In genomic region chr2:218282173-218282991, GRCh38 we compare ENCODE assay signal across 8 cellular contexts. TPM values are rescaled to one million over a fixed set of nuclear protein-coding genes. Genes with fewer than 3 reads are reported as not detected.
DNase-seq lines count a peak whose midpoint lies in the region; ATAC-seq, FAIRE-seq and TF ChIP-seq lines count a peak whose summit lies in the region.

No MANE protein-coding gene starts in this region.

- ATAC-seq in gastroesophageal sphincter (no peak), GM18867 (IDR thresholded peaks at IDR 0.05; ENCODE audit: unreplicated experiment) (no peak)

- H3K4me3 ChIP-seq in Caco-2 (ENCODE audit: low read depth, low read length) (no peak overlapping the region), gastroesophageal sphincter (peak overlapping the region in 1 of 2 donors; percentile 2), prostate gland (no peak overlapping the region)

- H3K4me1 ChIP-seq in Caco-2 (peaks cover 54% of the 10 kb centered on the region), gastroesophageal sphincter (peaks cover 19 to 90% (median 55%) of the 10 kb centered on the region in 3 donors), prostate gland (replicated peaks) (peaks cover 56% of the 10 kb centered on the region)

- WGBS in gastroesophageal sphincter (ENCODE audit: low coverage in 1 of 2), 2 donors, result 5 to 70% methylated on average over 3 to 6 of the region's 17 CpGs
- WGBS in prostate gland, result 32% methylated on average over 17 of the region's 17 CpGs

- peaks cover 6% of the 10 kb centered on the region for H3K36me3 ChIP-seq in Caco-2 (ENCODE audit: control insufficient read depth, insufficient read depth, low read length)
- peaks cover 0 to 48% of the 10 kb centered on the region in 2 donors for H3K36me3 ChIP-seq in gastroesophageal sphincter
- peaks cover 6 to 8% of the 10 kb centered on the region in 2 donors for H3K36me3 ChIP-seq in prostate gland

- no peak for FAIRE-seq in urothelium cell line (lab: Jason Lieb, UNC)

- BruUV-seq in Caco-2 (replicated peaks; lab: Mats Ljungman, UMichigan), result no TSS peak

- H3K36me3 Mint-ChIP-seq in Caco-2 (ENCODE audit: insufficient read depth, unreplicated experiment), result peaks cover 89% of the 10 kb centered on the region
- H3K36me3 Mint-ChIP-seq in activated CD4-positive, alpha-beta memory T cell treated with anti-CD3 and anti-CD28 coated beads, Interleukin-2, amount 10 ng/mL, durations not matched to agents 7 days and 5 days (ENCODE audit: low read depth), result peaks cover 60% of the 10 kb centered on the region

- peak in 1 of 2 experiments; percentile 43 for DNase-seq in Caco-2
- no peak for DNase-seq in activated CD4-positive, alpha-beta memory T cell treated with anti-CD3 and anti-CD28 coated beads, Interleukin-2, amount 10 ng/mL, durations not matched to agents 7 days and 5 days
- peak; percentile 71 for DNase-seq in prostate gland (ENCODE audit: low spot score)
- no peak for DNase-seq in urothelium cell line (ENCODE audit: low spot score)
- no peak for DNase-seq in RKO (ENCODE audit: low spot score)
- no peak for DNase-seq in T-helper 9 cell

- intact Hi-C loops in Caco-2 (cut with micrococcal nuclease; ENCODE audit: unreplicated experiment) (no loop called here), prostate gland (cut with DNase I) (loop anchor here (10.0 kb wide), 1 partner anchor 282 kb away; the partner anchor contains the start of genes CNOT9 and USP37)

- TF ChIP-seq EP300 in gastroesophageal sphincter (IDR thresholded peaks at IDR 0.05), result no peak

- H3K27me3 ChIP-seq in Caco-2 (replicated peaks; ENCODE audit: control insufficient read depth, insufficient read depth, low read length) (no peaks in the 10 kb centered on the region), gastroesophageal sphincter (no peaks in the 10 kb centered on the region), prostate gland (replicated peaks; ENCODE audit: insufficient read depth) (no peaks in the 10 kb centered on the region)

- H3K9me3 Mint-ChIP-seq in Caco-2 (ENCODE audit: unreplicated experiment), result no peaks in the 10 kb centered on the region
- no peaks in the 10 kb centered on the region for H3K9me3 Mint-ChIP-seq in activated CD4-positive, alpha-beta memory T cell treated with anti-CD3 and anti-CD28 coated beads, Interleukin-2, amount 10 ng/mL, durations not matched to agents 7 days and 5 days

- H3K27ac Mint-ChIP-seq in Caco-2 (ENCODE audit: unreplicated experiment), result peak overlapping the region; percentile 87
- peak overlapping the region; percentile 59 for H3K27ac Mint-ChIP-seq in activated CD4-positive, alpha-beta memory T cell treated with anti-CD3 and anti-CD28 coated beads, Interleukin-2, amount 10 ng/mL, durations not matched to agents 7 days and 5 days

- CTCF ChIA-PET in Caco-2 (lab: Charles Lee), result no interaction called here
- CTCF ChIA-PET in activated CD4-positive, alpha-beta memory T cell treated with anti-CD3 and anti-CD28 coated beads, Interleukin-2, amount 10 ng/mL, durations not matched to agents 7 days and 5 days (lab: Charles Lee), result interaction anchor here (1.3 to 5.9 kb wide), 2 partner anchors 9 to 11 kb away, joined by 5 to 80 read pairs; partner anchors contain the start of genes AAMP and PNKD

- peak overlapping the region; percentile 86 to 97 (median 90) for H3K27ac ChIP-seq in gastroesophageal sphincter
- H3K27ac ChIP-seq in prostate gland, result peak overlapping the region; percentile 94 to 96

- H3K27me3 Mint-ChIP-seq in Caco-2 (ENCODE audit: insufficient read depth, unreplicated experiment), result no peaks in the 10 kb centered on the region
- no peaks in the 10 kb centered on the region for H3K27me3 Mint-ChIP-seq in activated CD4-positive, alpha-beta memory T cell treated with anti-CD3 and anti-CD28 coated beads, Interleukin-2, amount 10 ng/mL, durations not matched to agents 7 days and 5 days

- POLR2A ChIA-PET in Caco-2 (lab: Charles Lee), result no interaction called here
- POLR2A ChIA-PET in activated CD4-positive, alpha-beta memory T cell treated with anti-CD3 and anti-CD28 coated beads, Interleukin-2, amount 10 ng/mL, durations not matched to agents 7 days and 5 days (lab: Charles Lee), result interaction anchor here (1.2 to 19.0 kb wide), 2 partner anchors 8 kb away, joined by 5 to 299 read pairs; partner anchors contain the start of genes AAMP and PNKD

- no peak overlapping the region for H3K4me3 Mint-ChIP-seq in Caco-2 (ENCODE audit: unreplicated experiment)
- H3K4me3 Mint-ChIP-seq in activated CD4-positive, alpha-beta memory T cell treated with anti-CD3 and anti-CD28 coated beads, Interleukin-2, amount 10 ng/mL, durations not matched to agents 7 days and 5 days, result no peak overlapping the region

- H3K9me3 ChIP-seq in Caco-2 (no peaks in the 10 kb centered on the region), gastroesophageal sphincter (no peaks in the 10 kb centered on the region), prostate gland (no peaks in the 10 kb centered on the region)

- TF ChIP-seq CTCF in Caco-2 (IDR thresholded peaks at IDR 0.05; ENCODE audit: insufficient read depth in 1 of 2, low read depth in 1 of 2, low read length in 1 of 2, severe bottlenecking in 1 of 2, unreplicated experiment in 1 of 2) (no peak), gastroesophageal sphincter (IDR thresholded peaks at IDR 0.05) (no peak), prostate gland (IDR thresholded peaks at IDR 0.05) (no peak)

- peak in 1 of 2 donors; percentile 16 for TF ChIP-seq POLR2A in gastroesophageal sphincter (IDR thresholded peaks at IDR 0.05)
- peak; percentile 46 for TF ChIP-seq POLR2A in prostate gland (IDR thresholded peaks at IDR 0.05)

- peaks cover 37% of the 10 kb centered on the region for H3K4me1 Mint-ChIP-seq in Caco-2 (ENCODE audit: low read depth, unreplicated experiment)
- peaks cover 50% of the 10 kb centered on the region for H3K4me1 Mint-ChIP-seq in activated CD4-positive, alpha-beta memory T cell treated with anti-CD3 and anti-CD28 coated beads, Interleukin-2, amount 10 ng/mL, durations not matched to agents 7 days and 5 days

RNA-seq across cellular contexts. Expression of gene TMBIM1, which starts 9.9 kb away (rescaled TPM):
- 168 and 175 TPM in 2 replicates for total RNA-seq in Caco-2 (2022)
- total RNA-seq in activated CD4-positive, alpha-beta memory T cell treated with anti-CD3 and anti-CD28 coated beads, Interleukin-2, amount 10 ng/mL, durations not matched to agents 7 days and 5 days, result 100 to 1,000 TPM; 105 to 107 TPM
- 100 to 1,000 TPM; 152 to 245 (median 191) TPM for total RNA-seq in gastroesophageal sphincter
- 100 to 1,000 TPM; 139 to 193 TPM for total RNA-seq in prostate gland

RNA-seq across cellular contexts. Expression of gene PNKD, which starts 12.1 kb away (rescaled TPM):
- 39.2 and 42.9 TPM in 2 replicates for total RNA-seq in Caco-2 (2022)
- total RNA-seq in activated CD4-positive, alpha-beta memory T cell treated with anti-CD3 and anti-CD28 coated beads, Interleukin-2, amount 10 ng/mL, durations not matched to agents 7 days and 5 days, result 10 to 100 TPM; 30.1 to 31.8 TPM
- 10 to 100 TPM; 48.6 to 60.2 (median 56.9) TPM for total RNA-seq in gastroesophageal sphincter
- total RNA-seq in prostate gland, result 100 to 1,000 TPM; 103 to 145 TPM

RNA-seq across cellular contexts. Expression of gene AAMP, which starts 12.4 kb away (rescaled TPM):
- total RNA-seq in Caco-2 (2022), result 118 and 125 TPM in 2 replicates
- total RNA-seq in activated CD4-positive, alpha-beta memory T cell treated with anti-CD3 and anti-CD28 coated beads, Interleukin-2, amount 10 ng/mL, durations not matched to agents 7 days and 5 days, result 10 to 100 TPM; 44.2 to 46.8 TPM
- total RNA-seq in gastroesophageal sphincter, result 100 to 1,000 TPM in 3 of 4 donors, 10 to 100 TPM in 1; 97.8 to 163 (median 131) TPM
- 100 to 1,000 TPM; 217 to 237 TPM for total RNA-seq in prostate gland

RNA-seq across cellular contexts. Expression of gene GPBAR1, which starts 21.6 kb away (rescaled TPM):
- total RNA-seq in Caco-2 (2022), result 0.29 and 0.44 TPM in 2 replicates
- under 1 TPM; 0.68 to 0.75 TPM for total RNA-seq in activated CD4-positive, alpha-beta memory T cell treated with anti-CD3 and anti-CD28 coated beads, Interleukin-2, amount 10 ng/mL, durations not matched to agents 7 days and 5 days
- total RNA-seq in gastroesophageal sphincter, result 1 to 10 TPM in 2 of 4 donors, under 1 TPM in 2; 0.31 to 4.0 (median 1.4) TPM
- under 1 TPM in 1 of 2 donors, not detected in 1; 0.91 TPM for total RNA-seq in prostate gland
